ENCODE assay signal across 10 cellular contexts in genomic region chr7:100879685-100880261, GRCh38. TPM values are rescaled to one million over a fixed set of nuclear protein-coding genes. Genes with fewer than 3 reads are reported as not detected.
DNase-seq lines count a peak whose midpoint lies in the region; ATAC-seq lines count a peak whose summit lies in the region.
"Had no signal": no experiment of that assay in that cellular context is flagged by ENCODE, and none has a peak within 500 bp of the region (broad histone marks: within the 10 kb centered on the region; RNA-seq: fewer than 3 reads in every experiment).

No MANE protein-coding gene starts in this region.

- H3K4me3 Mint-ChIP-seq in activated CD4-positive, alpha-beta T cell treated with anti-CD3 and anti-CD28 coated beads for 36 hours: no peak overlapping the region
- H3K4me3 Mint-ChIP-seq in effector memory CD8-positive, alpha-beta T cell: no peak overlapping the region

- peaks cover 28% of the 10 kb centered on the region for H3K79me2 ChIP-seq in trophoblast cell (ENCODE audit: control insufficient read depth, insufficient read depth, low read length, poor library complexity)

- intact Hi-C loops in activated CD4-positive, alpha-beta T cell treated with anti-CD3 and anti-CD28 coated beads for 36 hours (cut with DNase I, micrococcal nuclease): loop anchor here (5.0 to 10.0 kb wide), 2 partner anchors 267 to 795 kb away; partner anchors contain the start of genes COPS6 (in 1 of the 2), MOSPD3 (in 1 of the 2) and ZNF3 (in 1 of the 2)

- no peaks in the 10 kb centered on the region for H3K27me3 ChIP-seq in trophoblast cell (ENCODE audit: insufficient read depth, low read length)
- no peaks in the 10 kb centered on the region for H3K27me3 ChIP-seq in effector memory CD4-positive, alpha-beta T cell (replicated peaks; ENCODE audit: control insufficient read depth, insufficient read depth, low read length, poor library complexity, severe bottlenecking)
- H3K27me3 ChIP-seq: esophagus squamous epithelium had no signal

- no CpG with 5 or more reads among the region's 11 CpGs for WGBS in trophoblast cell (ENCODE audit: extremely low coverage, insufficient coverage, insufficient read length)

- ATAC-seq in activated CD4-positive, alpha-beta T cell treated with anti-CD3 and anti-CD28 coated beads for 36 hours: no peak
- ATAC-seq in effector memory CD8-positive, alpha-beta T cell (replicated peaks): no peak
- ATAC-seq: A549 had no signal

- no peak overlapping the region for H2AFZ ChIP-seq in trophoblast cell (ENCODE audit: insufficient read depth, low read length, poor library complexity)

- no peak overlapping the region for H2BK120ac ChIP-seq in trophoblast cell (ENCODE audit: insufficient read depth, low read length, poor library complexity)

- no peak for DNase-seq in activated CD4-positive, alpha-beta T cell treated with anti-CD3 and anti-CD28 coated beads for 36 hours
- no peak for DNase-seq in activated CD4-positive, alpha-beta T cell treated with anti-CD3 and anti-CD28 coated beads for 48 hours
- DNase-seq in NCI-H82 treated with DMSO at 0.1 percent for 48 hours (lab: John Stamatoyannopoulos, UW; ENCODE audit: unreplicated experiment) (peak; percentile 93), trophoblast cell (no peak), iPS-NIHi7 (ENCODE audit: extremely low spot score) (no peak)
- DNase-seq in effector memory CD8-positive, alpha-beta T cell: no peak
- DNase-seq in activated CD8-positive, alpha-beta memory T cell treated with anti-CD3 and anti-CD28 coated beads, Interleukin-2, amount 50 U/mL, for 4 hours: no peak
- no peak for DNase-seq in effector memory CD4-positive, alpha-beta T cell
- DNase-seq: esophagus squamous epithelium had no signal

- H4K12ac ChIP-seq in trophoblast cell (ENCODE audit: low read depth, low read length): no peak overlapping the region

- H3K4me2 ChIP-seq in trophoblast cell (ENCODE audit: low read length): no peak overlapping the region
- H3K4me2 ChIP-seq: A549 had no signal

- no peak overlapping the region for H4K91ac ChIP-seq in trophoblast cell (ENCODE audit: low read depth, low read length)

- H3K9me3 ChIP-seq in trophoblast cell (ENCODE audit: insufficient read depth, low read depth, low read length): no peaks in the 10 kb centered on the region
- no peaks in the 10 kb centered on the region for H3K9me3 ChIP-seq in effector memory CD4-positive, alpha-beta T cell (ENCODE audit: control insufficient read depth, low read length)
- H3K9me3 ChIP-seq: A549, esophagus squamous epithelium had no signal

- H3K36me3 Mint-ChIP-seq in activated CD4-positive, alpha-beta T cell treated with anti-CD3 and anti-CD28 coated beads for 36 hours (ENCODE audit: low read depth): peaks cover 77% of the 10 kb centered on the region
- peaks cover 90% of the 10 kb centered on the region for H3K36me3 Mint-ChIP-seq in effector memory CD8-positive, alpha-beta T cell (ENCODE audit: insufficient read depth)

- no peak overlapping the region for H3K23ac ChIP-seq in trophoblast cell (ENCODE audit: low read length)

- CTCF ChIA-PET in activated CD4-positive, alpha-beta T cell treated with anti-CD3 and anti-CD28 coated beads for 36 hours (lab: Charles Lee): interaction anchor here (0.5 kb wide), 1 partner anchor 9 kb away, joined by 4 read pairs; no protein-coding TSS in a partner anchor

- no peak overlapping the region for H3K14ac ChIP-seq in trophoblast cell (ENCODE audit: low read length)

- H3K27ac Mint-ChIP-seq in activated CD4-positive, alpha-beta T cell treated with anti-CD3 and anti-CD28 coated beads for 36 hours: peak overlapping the region; percentile 35
- peak overlapping the region; percentile 57 to 86 for H3K27ac Mint-ChIP-seq in effector memory CD8-positive, alpha-beta T cell

- no peaks in the 10 kb centered on the region for H3K27me3 Mint-ChIP-seq in activated CD4-positive, alpha-beta T cell treated with anti-CD3 and anti-CD28 coated beads for 36 hours
- no peaks in the 10 kb centered on the region for H3K27me3 Mint-ChIP-seq in effector memory CD8-positive, alpha-beta T cell

- peaks cover 5 to 6% of the 10 kb centered on the region in 2 experiments for H3K4me1 ChIP-seq in trophoblast cell (ENCODE audit: control insufficient read depth in 1 of 2, insufficient read depth in 2 of 2, low read length in 2 of 2)
- peaks cover 14% of the 10 kb centered on the region for H3K4me1 ChIP-seq in effector memory CD4-positive, alpha-beta T cell (ENCODE audit: control insufficient read depth, insufficient read depth, low read length, poor library complexity, severe bottlenecking)

- peaks cover 47% of the 10 kb centered on the region for H3K4me1 Mint-ChIP-seq in activated CD4-positive, alpha-beta T cell treated with anti-CD3 and anti-CD28 coated beads for 36 hours
- peaks cover 53 to 56% of the 10 kb centered on the region in 2 donors for H3K4me1 Mint-ChIP-seq in effector memory CD8-positive, alpha-beta T cell (ENCODE audit: low read depth in 2 of 2)

- no peak overlapping the region for H2AK5ac ChIP-seq in trophoblast cell (ENCODE audit: low read length)

- H3K18ac ChIP-seq in trophoblast cell (ENCODE audit: low read length): no peak overlapping the region

- H3K27ac ChIP-seq in trophoblast cell (ENCODE audit: low read depth, low read length): no peak overlapping the region
- H3K27ac ChIP-seq in effector memory CD4-positive, alpha-beta T cell (ENCODE audit: insufficient read depth, low read length, poor library complexity, severe bottlenecking): no peak overlapping the region
- H3K27ac ChIP-seq: A549, esophagus squamous epithelium had no signal

- no peak overlapping the region for H2BK5ac ChIP-seq in trophoblast cell (ENCODE audit: low read depth, low read length, poor library complexity)

- no peak overlapping the region for H4K8ac ChIP-seq in trophoblast cell (ENCODE audit: low read depth, low read length)

- POLR2A ChIA-PET in activated CD4-positive, alpha-beta T cell treated with anti-CD3 and anti-CD28 coated beads for 36 hours (lab: Charles Lee): interaction anchor here (2.1 kb wide), 1 partner anchor 8 kb away, joined by 9 read pairs; no protein-coding TSS in a partner anchor

- H3K4ac ChIP-seq in trophoblast cell (ENCODE audit: low read depth, low read length): peak overlapping the region; percentile 28

- H2BK12ac ChIP-seq in trophoblast cell (ENCODE audit: low read length): no peak overlapping the region

- H3K9me3 Mint-ChIP-seq in activated CD4-positive, alpha-beta T cell treated with anti-CD3 and anti-CD28 coated beads for 36 hours (ENCODE audit: low read depth): no peaks in the 10 kb centered on the region
- no peaks in the 10 kb centered on the region for H3K9me3 Mint-ChIP-seq in effector memory CD8-positive, alpha-beta T cell

- no peak overlapping the region for H3K4me3 ChIP-seq in trophoblast cell (ENCODE audit: low read depth, low read length)
- H3K4me3 ChIP-seq in effector memory CD4-positive, alpha-beta T cell (ENCODE audit: insufficient read depth, low read depth, low read length, poor library complexity, severe bottlenecking): no peak overlapping the region
- H3K4me3 ChIP-seq: A549, esophagus squamous epithelium had no signal

- peaks cover 58 to 65% of the 10 kb centered on the region in 2 experiments for H3K36me3 ChIP-seq in trophoblast cell (ENCODE audit: control insufficient read depth in 1 of 2, insufficient read depth in 2 of 2, low read length in 2 of 2)
- H3K36me3 ChIP-seq in effector memory CD4-positive, alpha-beta T cell (ENCODE audit: control insufficient read depth, insufficient read depth, low read length): peaks cover 47% of the 10 kb centered on the region

- no peak overlapping the region for H3K9ac ChIP-seq in trophoblast cell (ENCODE audit: low read length)

- peaks cover 7% of the 10 kb centered on the region for H3K79me1 ChIP-seq in trophoblast cell (ENCODE audit: low read length)

RNA-seq across cellular contexts. Expression of gene SRRT, which starts 4.9 kb away (rescaled TPM):
- total RNA-seq in activated CD4-positive, alpha-beta T cell treated with anti-CD3 and anti-CD28 coated beads for 36 hours: 100 to 1,000 TPM; 253 to 260 TPM
- 115 and 117 TPM in 2 replicates for polyA plus RNA-seq in trophoblast cell (2013)

RNA-seq across cellular contexts. Expression of gene UFSP1, which starts 9.7 kb away (rescaled TPM):
- total RNA-seq in activated CD4-positive, alpha-beta T cell treated with anti-CD3 and anti-CD28 coated beads for 36 hours: 1 to 10 TPM; 1.5 to 1.7 TPM
- 1.4 and 1.6 TPM in 2 replicates for polyA plus RNA-seq in trophoblast cell (2013)

RNA-seq across cellular contexts. Expression of gene TRIP6, which starts 12.6 kb away (rescaled TPM):
- total RNA-seq in activated CD4-positive, alpha-beta T cell treated with anti-CD3 and anti-CD28 coated beads for 36 hours: 10 to 100 TPM; 22.2 to 31.1 TPM
- polyA plus RNA-seq in trophoblast cell (2013): 75.4 and 76.0 TPM in 2 replicates

RNA-seq across cellular contexts. Expression of gene ACHE, which starts 15.9 kb away (rescaled TPM):
- total RNA-seq in activated CD4-positive, alpha-beta T cell treated with anti-CD3 and anti-CD28 coated beads for 36 hours: under 1 TPM in 1 of 2 experiments, not detected in 1; 0.09 TPM
- polyA plus RNA-seq in trophoblast cell (2013): 10.2 and 11.1 TPM in 2 replicates

RNA-seq across cellular contexts. Expression of gene SLC12A9, which starts 27.3 kb away (rescaled TPM):
- 10 to 100 TPM; 13.6 to 15.6 TPM for total RNA-seq in activated CD4-positive, alpha-beta T cell treated with anti-CD3 and anti-CD28 coated beads for 36 hours
- 18.4 and 20.0 TPM in 2 replicates for polyA plus RNA-seq in trophoblast cell (2013)
